Comparison of ENCODE assay signal across 1 cellular context in the genomic region with DNA sequence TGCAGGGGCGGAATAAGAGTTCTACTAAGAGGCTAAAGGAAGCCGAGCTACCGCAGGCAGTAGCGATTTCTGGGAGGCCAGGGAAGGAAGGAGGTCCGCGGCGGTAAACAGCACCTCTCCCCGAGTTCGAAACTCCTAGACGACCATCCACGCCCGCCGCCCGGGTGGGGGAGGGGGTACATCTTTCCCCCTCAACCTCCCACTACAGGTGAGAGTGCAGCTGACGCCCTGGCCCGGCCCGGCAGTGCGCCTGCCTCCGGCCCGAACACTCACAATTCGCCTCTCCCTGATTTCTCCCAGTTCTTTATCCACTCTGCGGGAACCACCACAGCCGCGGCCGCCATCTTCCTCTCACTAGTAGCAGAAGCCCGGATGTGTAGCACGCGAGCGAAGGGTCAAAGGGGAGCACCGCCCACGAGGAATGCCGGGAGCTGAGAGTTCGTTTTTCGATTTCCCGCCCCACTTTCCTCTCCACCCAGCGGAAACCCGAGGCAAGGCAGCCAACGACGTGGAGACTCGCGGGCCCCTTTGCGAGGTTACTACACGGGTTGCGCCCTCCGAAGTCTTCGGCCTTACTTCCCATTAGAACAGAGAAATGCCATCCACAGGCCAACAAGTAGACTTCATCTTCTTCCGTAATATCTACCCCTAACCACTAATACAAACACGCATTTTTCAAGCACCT.
A peak's percentile ranks its signal among the peaks of the same experiment; 100 is the strongest.
TF ChIP-seq lines count a peak whose summit lies in the region.

A gene with protein sequence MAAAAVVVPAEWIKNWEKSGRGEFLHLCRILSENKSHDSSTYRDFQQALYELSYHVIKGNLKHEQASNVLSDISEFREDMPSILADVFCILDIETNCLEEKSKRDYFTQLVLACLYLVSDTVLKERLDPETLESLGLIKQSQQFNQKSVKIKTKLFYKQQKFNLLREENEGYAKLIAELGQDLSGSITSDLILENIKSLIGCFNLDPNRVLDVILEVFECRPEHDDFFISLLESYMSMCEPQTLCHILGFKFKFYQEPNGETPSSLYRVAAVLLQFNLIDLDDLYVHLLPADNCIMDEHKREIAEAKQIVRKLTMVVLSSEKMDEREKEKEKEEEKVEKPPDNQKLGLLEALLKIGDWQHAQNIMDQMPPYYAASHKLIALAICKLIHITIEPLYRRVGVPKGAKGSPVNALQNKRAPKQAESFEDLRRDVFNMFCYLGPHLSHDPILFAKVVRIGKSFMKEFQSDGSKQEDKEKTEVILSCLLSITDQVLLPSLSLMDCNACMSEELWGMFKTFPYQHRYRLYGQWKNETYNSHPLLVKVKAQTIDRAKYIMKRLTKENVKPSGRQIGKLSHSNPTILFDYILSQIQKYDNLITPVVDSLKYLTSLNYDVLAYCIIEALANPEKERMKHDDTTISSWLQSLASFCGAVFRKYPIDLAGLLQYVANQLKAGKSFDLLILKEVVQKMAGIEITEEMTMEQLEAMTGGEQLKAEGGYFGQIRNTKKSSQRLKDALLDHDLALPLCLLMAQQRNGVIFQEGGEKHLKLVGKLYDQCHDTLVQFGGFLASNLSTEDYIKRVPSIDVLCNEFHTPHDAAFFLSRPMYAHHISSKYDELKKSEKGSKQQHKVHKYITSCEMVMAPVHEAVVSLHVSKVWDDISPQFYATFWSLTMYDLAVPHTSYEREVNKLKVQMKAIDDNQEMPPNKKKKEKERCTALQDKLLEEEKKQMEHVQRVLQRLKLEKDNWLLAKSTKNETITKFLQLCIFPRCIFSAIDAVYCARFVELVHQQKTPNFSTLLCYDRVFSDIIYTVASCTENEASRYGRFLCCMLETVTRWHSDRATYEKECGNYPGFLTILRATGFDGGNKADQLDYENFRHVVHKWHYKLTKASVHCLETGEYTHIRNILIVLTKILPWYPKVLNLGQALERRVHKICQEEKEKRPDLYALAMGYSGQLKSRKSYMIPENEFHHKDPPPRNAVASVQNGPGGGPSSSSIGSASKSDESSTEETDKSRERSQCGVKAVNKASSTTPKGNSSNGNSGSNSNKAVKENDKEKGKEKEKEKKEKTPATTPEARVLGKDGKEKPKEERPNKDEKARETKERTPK (N-terminal part only) (minus strand): TSS at position 374 of the 685 bp plus-strand sequence. CDS start 30 bp downstream, at position 344.

TF ChIP-seq in SK-N-SH, 30 proteins besides CTCF, POLR2A, EP300 and RAD21 (continued from another document):
- TF ChIP-seq, protein P1, sequence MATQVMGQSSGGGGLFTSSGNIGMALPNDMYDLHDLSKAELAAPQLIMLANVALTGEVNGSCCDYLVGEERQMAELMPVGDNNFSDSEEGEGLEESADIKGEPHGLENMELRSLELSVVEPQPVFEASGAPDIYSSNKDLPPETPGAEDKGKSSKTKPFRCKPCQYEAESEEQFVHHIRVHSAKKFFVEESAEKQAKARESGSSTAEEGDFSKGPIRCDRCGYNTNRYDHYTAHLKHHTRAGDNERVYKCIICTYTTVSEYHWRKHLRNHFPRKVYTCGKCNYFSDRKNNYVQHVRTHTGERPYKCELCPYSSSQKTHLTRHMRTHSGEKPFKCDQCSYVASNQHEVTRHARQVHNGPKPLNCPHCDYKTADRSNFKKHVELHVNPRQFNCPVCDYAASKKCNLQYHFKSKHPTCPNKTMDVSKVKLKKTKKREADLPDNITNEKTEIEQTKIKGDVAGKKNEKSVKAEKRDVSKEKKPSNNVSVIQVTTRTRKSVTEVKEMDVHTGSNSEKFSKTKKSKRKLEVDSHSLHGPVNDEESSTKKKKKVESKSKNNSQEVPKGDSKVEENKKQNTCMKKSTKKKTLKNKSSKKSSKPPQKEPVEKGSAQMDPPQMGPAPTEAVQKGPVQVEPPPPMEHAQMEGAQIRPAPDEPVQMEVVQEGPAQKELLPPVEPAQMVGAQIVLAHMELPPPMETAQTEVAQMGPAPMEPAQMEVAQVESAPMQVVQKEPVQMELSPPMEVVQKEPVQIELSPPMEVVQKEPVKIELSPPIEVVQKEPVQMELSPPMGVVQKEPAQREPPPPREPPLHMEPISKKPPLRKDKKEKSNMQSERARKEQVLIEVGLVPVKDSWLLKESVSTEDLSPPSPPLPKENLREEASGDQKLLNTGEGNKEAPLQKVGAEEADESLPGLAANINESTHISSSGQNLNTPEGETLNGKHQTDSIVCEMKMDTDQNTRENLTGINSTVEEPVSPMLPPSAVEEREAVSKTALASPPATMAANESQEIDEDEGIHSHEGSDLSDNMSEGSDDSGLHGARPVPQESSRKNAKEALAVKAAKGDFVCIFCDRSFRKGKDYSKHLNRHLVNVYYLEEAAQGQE (IDR thresholded peaks at IDR 0.05; ENCODE audit: low read depth, low read length), result no peak
- TF ChIP-seq CHD2 (IDR thresholded peaks at IDR 0.05; ENCODE audit: low read length, partially characterized antibody), result peak; percentile 57
- no peak for TF ChIP-seq NRF1 (IDR thresholded peaks at IDR 0.05; ENCODE audit: low read depth, low read length)
- TF ChIP-seq FOXJ3 (CRISPR knock-in tag; IDR thresholded peaks at IDR 0.05), result no peak
TF ChIP-seq in SK-N-SH: peak in this region for 11.
